Comparison of ENCODE assay signal across 1 cellular context in the genomic region with DNA sequence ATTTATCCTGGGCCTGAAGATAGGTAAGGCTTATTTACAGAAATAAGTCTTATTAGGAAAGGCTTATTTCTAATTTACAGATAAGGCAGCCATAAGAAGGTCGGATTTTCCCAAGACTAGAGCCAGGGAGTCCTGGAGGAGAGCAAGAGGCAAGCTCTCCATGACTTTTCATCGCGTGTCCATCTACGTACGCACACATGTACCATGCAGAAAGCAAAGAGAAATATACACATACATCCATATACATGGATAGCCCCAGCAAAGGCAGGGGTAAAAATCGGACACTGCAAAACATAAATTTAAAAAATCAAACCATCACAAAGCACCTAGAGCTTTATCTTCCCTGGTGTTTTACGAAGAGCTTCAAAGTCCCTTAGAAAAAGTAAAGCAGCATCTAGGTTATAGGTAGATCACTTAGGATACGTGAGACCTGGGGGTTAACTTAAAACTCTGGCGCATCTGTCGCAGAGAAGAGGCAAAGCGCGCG.
A peak's percentile ranks its signal among the peaks of the same experiment; 100 is the strongest.
TF ChIP-seq lines count a peak whose summit lies in the region.

No MANE protein-coding gene starts in this region.

TF ChIP-seq in K562, 482 proteins besides CTCF, POLR2A, EP300 and RAD21 (continued from another document):
- TF ChIP-seq, protein P1, sequence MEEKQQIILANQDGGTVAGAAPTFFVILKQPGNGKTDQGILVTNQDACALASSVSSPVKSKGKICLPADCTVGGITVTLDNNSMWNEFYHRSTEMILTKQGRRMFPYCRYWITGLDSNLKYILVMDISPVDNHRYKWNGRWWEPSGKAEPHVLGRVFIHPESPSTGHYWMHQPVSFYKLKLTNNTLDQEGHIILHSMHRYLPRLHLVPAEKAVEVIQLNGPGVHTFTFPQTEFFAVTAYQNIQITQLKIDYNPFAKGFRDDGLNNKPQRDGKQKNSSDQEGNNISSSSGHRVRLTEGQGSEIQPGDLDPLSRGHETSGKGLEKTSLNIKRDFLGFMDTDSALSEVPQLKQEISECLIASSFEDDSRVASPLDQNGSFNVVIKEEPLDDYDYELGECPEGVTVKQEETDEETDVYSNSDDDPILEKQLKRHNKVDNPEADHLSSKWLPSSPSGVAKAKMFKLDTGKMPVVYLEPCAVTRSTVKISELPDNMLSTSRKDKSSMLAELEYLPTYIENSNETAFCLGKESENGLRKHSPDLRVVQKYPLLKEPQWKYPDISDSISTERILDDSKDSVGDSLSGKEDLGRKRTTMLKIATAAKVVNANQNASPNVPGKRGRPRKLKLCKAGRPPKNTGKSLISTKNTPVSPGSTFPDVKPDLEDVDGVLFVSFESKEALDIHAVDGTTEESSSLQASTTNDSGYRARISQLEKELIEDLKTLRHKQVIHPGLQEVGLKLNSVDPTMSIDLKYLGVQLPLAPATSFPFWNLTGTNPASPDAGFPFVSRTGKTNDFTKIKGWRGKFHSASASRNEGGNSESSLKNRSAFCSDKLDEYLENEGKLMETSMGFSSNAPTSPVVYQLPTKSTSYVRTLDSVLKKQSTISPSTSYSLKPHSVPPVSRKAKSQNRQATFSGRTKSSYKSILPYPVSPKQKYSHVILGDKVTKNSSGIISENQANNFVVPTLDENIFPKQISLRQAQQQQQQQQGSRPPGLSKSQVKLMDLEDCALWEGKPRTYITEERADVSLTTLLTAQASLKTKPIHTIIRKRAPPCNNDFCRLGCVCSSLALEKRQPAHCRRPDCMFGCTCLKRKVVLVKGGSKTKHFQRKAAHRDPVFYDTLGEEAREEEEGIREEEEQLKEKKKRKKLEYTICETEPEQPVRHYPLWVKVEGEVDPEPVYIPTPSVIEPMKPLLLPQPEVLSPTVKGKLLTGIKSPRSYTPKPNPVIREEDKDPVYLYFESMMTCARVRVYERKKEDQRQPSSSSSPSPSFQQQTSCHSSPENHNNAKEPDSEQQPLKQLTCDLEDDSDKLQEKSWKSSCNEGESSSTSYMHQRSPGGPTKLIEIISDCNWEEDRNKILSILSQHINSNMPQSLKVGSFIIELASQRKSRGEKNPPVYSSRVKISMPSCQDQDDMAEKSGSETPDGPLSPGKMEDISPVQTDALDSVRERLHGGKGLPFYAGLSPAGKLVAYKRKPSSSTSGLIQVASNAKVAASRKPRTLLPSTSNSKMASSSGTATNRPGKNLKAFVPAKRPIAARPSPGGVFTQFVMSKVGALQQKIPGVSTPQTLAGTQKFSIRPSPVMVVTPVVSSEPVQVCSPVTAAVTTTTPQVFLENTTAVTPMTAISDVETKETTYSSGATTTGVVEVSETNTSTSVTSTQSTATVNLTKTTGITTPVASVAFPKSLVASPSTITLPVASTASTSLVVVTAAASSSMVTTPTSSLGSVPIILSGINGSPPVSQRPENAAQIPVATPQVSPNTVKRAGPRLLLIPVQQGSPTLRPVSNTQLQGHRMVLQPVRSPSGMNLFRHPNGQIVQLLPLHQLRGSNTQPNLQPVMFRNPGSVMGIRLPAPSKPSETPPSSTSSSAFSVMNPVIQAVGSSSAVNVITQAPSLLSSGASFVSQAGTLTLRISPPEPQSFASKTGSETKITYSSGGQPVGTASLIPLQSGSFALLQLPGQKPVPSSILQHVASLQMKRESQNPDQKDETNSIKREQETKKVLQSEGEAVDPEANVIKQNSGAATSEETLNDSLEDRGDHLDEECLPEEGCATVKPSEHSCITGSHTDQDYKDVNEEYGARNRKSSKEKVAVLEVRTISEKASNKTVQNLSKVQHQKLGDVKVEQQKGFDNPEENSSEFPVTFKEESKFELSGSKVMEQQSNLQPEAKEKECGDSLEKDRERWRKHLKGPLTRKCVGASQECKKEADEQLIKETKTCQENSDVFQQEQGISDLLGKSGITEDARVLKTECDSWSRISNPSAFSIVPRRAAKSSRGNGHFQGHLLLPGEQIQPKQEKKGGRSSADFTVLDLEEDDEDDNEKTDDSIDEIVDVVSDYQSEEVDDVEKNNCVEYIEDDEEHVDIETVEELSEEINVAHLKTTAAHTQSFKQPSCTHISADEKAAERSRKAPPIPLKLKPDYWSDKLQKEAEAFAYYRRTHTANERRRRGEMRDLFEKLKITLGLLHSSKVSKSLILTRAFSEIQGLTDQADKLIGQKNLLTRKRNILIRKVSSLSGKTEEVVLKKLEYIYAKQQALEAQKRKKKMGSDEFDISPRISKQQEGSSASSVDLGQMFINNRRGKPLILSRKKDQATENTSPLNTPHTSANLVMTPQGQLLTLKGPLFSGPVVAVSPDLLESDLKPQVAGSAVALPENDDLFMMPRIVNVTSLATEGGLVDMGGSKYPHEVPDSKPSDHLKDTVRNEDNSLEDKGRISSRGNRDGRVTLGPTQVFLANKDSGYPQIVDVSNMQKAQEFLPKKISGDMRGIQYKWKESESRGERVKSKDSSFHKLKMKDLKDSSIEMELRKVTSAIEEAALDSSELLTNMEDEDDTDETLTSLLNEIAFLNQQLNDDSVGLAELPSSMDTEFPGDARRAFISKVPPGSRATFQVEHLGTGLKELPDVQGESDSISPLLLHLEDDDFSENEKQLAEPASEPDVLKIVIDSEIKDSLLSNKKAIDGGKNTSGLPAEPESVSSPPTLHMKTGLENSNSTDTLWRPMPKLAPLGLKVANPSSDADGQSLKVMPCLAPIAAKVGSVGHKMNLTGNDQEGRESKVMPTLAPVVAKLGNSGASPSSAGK (IDR thresholded peaks at IDR 0.05), result 0 out of 2 replicates have a peak, but pooled peaks have one; percentile 22
- TF ChIP-seq ZNF174 (CRISPR knock-in tag; IDR thresholded peaks at IDR 0.05), result no peak
- TF ChIP-seq, protein P2, sequence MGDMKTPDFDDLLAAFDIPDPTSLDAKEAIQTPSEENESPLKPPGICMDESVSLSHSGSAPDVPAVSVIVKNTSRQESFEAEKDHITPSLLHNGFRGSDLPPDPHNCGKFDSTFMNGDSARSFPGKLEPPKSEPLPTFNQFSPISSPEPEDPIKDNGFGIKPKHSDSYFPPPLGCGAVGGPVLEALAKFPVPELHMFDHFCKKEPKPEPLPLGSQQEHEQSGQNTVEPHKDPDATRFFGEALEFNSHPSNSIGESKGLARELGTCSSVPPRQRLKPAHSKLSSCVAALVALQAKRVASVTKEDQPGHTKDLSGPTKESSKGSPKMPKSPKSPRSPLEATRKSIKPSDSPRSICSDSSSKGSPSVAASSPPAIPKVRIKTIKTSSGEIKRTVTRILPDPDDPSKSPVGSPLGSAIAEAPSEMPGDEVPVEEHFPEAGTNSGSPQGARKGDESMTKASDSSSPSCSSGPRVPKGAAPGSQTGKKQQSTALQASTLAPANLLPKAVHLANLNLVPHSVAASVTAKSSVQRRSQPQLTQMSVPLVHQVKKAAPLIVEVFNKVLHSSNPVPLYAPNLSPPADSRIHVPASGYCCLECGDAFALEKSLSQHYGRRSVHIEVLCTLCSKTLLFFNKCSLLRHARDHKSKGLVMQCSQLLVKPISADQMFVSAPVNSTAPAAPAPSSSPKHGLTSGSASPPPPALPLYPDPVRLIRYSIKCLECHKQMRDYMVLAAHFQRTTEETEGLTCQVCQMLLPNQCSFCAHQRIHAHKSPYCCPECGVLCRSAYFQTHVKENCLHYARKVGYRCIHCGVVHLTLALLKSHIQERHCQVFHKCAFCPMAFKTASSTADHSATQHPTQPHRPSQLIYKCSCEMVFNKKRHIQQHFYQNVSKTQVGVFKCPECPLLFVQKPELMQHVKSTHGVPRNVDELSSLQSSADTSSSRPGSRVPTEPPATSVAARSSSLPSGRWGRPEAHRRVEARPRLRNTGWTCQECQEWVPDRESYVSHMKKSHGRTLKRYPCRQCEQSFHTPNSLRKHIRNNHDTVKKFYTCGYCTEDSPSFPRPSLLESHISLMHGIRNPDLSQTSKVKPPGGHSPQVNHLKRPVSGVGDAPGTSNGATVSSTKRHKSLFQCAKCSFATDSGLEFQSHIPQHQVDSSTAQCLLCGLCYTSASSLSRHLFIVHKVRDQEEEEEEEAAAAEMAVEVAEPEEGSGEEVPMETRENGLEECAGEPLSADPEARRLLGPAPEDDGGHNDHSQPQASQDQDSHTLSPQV (IDR thresholded peaks at IDR 0.05), result peak; percentile 20; the same call in 1 of the 2 replicates
- TF ChIP-seq, protein P3, sequence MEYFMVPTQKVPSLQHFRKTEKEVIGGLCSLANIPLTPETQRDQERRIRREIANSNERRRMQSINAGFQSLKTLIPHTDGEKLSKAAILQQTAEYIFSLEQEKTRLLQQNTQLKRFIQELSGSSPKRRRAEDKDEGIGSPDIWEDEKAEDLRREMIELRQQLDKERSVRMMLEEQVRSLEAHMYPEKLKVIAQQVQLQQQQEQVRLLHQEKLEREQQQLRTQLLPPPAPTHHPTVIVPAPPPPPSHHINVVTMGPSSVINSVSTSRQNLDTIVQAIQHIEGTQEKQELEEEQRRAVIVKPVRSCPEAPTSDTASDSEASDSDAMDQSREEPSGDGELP (CRISPR knock-in tag; IDR thresholded peaks at IDR 0.05; ENCODE audit: borderline replicate concordance), result no peak
- TF ChIP-seq, protein P4, sequence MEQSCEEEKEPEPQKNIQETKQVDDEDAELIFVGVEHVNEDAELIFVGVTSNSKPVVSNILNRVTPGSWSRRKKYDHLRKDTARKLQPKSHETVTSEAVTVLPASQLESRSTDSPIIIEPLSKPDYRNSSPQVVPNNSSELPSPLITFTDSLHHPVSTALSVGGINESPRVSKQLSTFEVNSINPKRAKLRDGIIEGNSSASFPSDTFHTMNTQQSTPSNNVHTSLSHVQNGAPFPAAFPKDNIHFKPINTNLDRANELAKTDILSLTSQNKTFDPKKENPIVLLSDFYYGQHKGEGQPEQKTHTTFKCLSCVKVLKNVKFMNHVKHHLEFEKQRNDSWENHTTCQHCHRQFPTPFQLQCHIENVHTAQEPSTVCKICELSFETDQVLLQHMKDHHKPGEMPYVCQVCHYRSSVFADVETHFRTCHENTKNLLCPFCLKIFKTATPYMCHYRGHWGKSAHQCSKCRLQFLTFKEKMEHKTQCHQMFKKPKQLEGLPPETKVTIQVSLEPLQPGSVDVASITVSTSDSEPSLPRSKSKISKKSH (CRISPR knock-in tag; IDR thresholded peaks at IDR 0.05), result no peak
- TF ChIP-seq TEAD4 (IDR thresholded peaks at IDR 0.05; ENCODE audit: low read length), result 0 out of 2 replicates have a peak, but pooled peaks have one; percentile 3
- no peak for TF ChIP-seq TEAD4 (CRISPR knock-in tag; IDR thresholded peaks at IDR 0.05; ENCODE audit: borderline replicate concordance)
